ENCODE assay signal across 6 cellular contexts in genomic region chr5:116154931-116155330, GRCh38.
"Had no signal": no experiment of that assay in that cellular context is flagged by ENCODE, and none has a peak within 500 bp of the region (broad histone marks: within the 10 kb centered on the region; RNA-seq: fewer than 3 reads in every experiment).

No MANE protein-coding gene starts in this region.

- FAIRE-seq: HTR-8/SVneo, K562 had no signal

- H3K4me3 ChIP-seq: K562 had no signal

- ATAC-seq: K562 had no signal

- H3K9me3 Mint-ChIP-seq: IgD-negative memory B cell had no signal

- H3K27ac ChIP-seq: HL-60 had no signal

- H3K27me3 Mint-ChIP-seq: IgD-negative memory B cell had no signal

- H3K4me3 Mint-ChIP-seq: IgD-negative memory B cell had no signal

- DNase-seq: IMR-90, KBM-7 had no signal

- H3K27ac Mint-ChIP-seq: IgD-negative memory B cell had no signal
